Comparison of ENCODE assay signal across 8 cellular contexts in the genomic region with DNA sequence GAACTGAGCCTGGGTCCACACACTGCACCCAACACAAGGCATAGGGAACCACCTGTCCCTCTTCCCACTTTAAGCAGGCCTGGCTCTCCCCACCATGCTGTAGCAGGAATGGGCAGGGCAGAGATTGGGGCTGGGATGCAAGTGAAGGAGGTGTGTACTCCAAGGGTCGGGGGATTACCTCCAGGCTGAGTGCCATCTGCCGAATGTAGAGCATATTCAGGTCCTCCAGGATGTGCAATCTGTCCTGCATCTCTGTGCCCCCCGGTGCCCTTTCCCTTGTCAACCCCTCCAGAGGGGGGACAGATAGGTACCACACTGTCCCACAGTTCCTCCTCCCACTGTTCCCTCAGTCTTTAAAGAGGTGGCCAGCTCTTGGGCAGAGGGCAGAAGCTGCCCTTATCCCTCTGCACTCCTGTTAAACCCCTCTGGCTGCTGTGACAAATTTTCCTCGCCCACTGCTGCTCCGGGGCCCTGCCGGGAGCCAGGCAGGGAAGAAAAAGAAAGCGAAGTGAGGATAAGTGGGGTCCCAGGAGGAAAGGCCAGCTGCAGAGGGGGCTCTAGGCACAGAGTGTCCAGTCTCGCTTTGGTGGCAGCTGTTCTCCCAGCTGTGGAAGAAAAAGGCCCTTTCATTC. TPM values are rescaled to one million over a fixed set of nuclear protein-coding genes. Genes with fewer than 3 reads are reported as not detected.
A peak's percentile ranks its signal among the peaks of the same experiment; 100 is the strongest.
DNase-seq lines count a peak whose midpoint lies in the region; ATAC-seq and TF ChIP-seq lines count a peak whose summit lies in the region.

No MANE protein-coding gene starts in this region.

- peaks cover 38% of the 10 kb centered on the region for H3K4me1 Mint-ChIP-seq in endodermal cell
- H3K4me1 Mint-ChIP-seq in natural killer cell treated with Interleukin-12 subunit alpha and Interleukin-12 subunit beta and Interleukin-15 and Interleukin-18, amount 100 ng/mL, for 72 hours (ENCODE audit: low read depth in 2 of 2): peaks cover 23 to 34% of the 10 kb centered on the region in 2 donors

- H2AFZ ChIP-seq in ACC112 (ENCODE audit: low read length, unreplicated experiment): no peak overlapping the region

- DNase-seq in NCI-H524 treated with DMSO at 0.1 percent for 48 hours (lab: John Stamatoyannopoulos, UW) (peak; percentile 76), endodermal cell (peak; percentile 41), AG08395 (ENCODE audit: low spot score) (no peak)
- no peak for DNase-seq in natural killer cell treated with Interleukin-12 subunit alpha and Interleukin-12 subunit beta and Interleukin-15 and Interleukin-18, amount 100 ng/mL, for 72 hours (ENCODE audit: low spot score)
- DNase-seq in activated T-cell treated with anti-CD3 and anti-CD28 coated beads, Interleukin-2, amount 50 U/mL, for 1 hour: no peak

- H3K27ac ChIP-seq in ACC112 (ENCODE audit: low read depth, low read length): no peak overlapping the region
- H3K27ac ChIP-seq in endodermal cell (ENCODE audit: low read depth, low read length): peak overlapping the region; percentile 98

- no peaks in the 10 kb centered on the region for H3K27me3 Mint-ChIP-seq in endodermal cell (ENCODE audit: insufficient read depth)
- H3K27me3 Mint-ChIP-seq in natural killer cell treated with Interleukin-12 subunit alpha and Interleukin-12 subunit beta and Interleukin-15 and Interleukin-18, amount 100 ng/mL, for 72 hours: no peaks in the 10 kb centered on the region

- 67 to 80% methylated on average over 2 to 8 of the region's 8 CpGs for WGBS in endodermal cell (ENCODE audit: insufficient coverage in 1 of 2, insufficient read length in 1 of 2), 2 experiments

- H3K36me3 ChIP-seq in ACC112 (ENCODE audit: insufficient read depth, low read length): no peaks in the 10 kb centered on the region
- peaks cover 49% of the 10 kb centered on the region for H3K36me3 ChIP-seq in endodermal cell (ENCODE audit: control insufficient read depth, insufficient read depth, low read length)

- H3K9me3 Mint-ChIP-seq in endodermal cell: no peaks in the 10 kb centered on the region
- no peaks in the 10 kb centered on the region for H3K9me3 Mint-ChIP-seq in natural killer cell treated with Interleukin-12 subunit alpha and Interleukin-12 subunit beta and Interleukin-15 and Interleukin-18, amount 100 ng/mL, for 72 hours

- H3K27ac Mint-ChIP-seq in endodermal cell: peak overlapping the region; percentile 99
- peak overlapping the region in 1 of 2 donors; percentile 62 for H3K27ac Mint-ChIP-seq in natural killer cell treated with Interleukin-12 subunit alpha and Interleukin-12 subunit beta and Interleukin-15 and Interleukin-18, amount 100 ng/mL, for 72 hours

- no peaks in the 10 kb centered on the region for H3K9me3 ChIP-seq in endodermal cell (ENCODE audit: control insufficient read depth, low read length)

- peak overlapping the region; percentile 95 for H3K9ac ChIP-seq in endodermal cell (ENCODE audit: extremely low read depth, low read length, poor library complexity, severe bottlenecking)

- peak overlapping the region; percentile 96 for H3K4me3 Mint-ChIP-seq in endodermal cell
- H3K4me3 Mint-ChIP-seq in natural killer cell treated with Interleukin-12 subunit alpha and Interleukin-12 subunit beta and Interleukin-15 and Interleukin-18, amount 100 ng/mL, for 72 hours: peak overlapping the region; percentile 71

- H3K4me1 ChIP-seq in ACC112 (ENCODE audit: control insufficient read depth, insufficient read depth, low read length, unreplicated experiment) (peaks cover 40% of the 10 kb centered on the region), endodermal cell (ENCODE audit: control insufficient read depth, insufficient read depth, low read length) (peaks cover 12% of the 10 kb centered on the region)

- H3K27me3 ChIP-seq in ACC112 (ENCODE audit: insufficient read depth, low read length) (peaks cover 17% of the 10 kb centered on the region), endodermal cell (ENCODE audit: control insufficient read depth, insufficient read depth, low read length, poor library complexity, severe bottlenecking) (no peaks in the 10 kb centered on the region)

- ATAC-seq in natural killer cell treated with Interleukin-12 subunit alpha and Interleukin-12 subunit beta and Interleukin-15 and Interleukin-18, amount 100 ng/mL, for 72 hours: no peak
- ATAC-seq in HG03095 (IDR thresholded peaks at IDR 0.05; ENCODE audit: unreplicated experiment) (no peak), HG03097 (IDR thresholded peaks at IDR 0.05; ENCODE audit: low FRiP score, unreplicated experiment) (no peak)

- peaks cover 20% of the 10 kb centered on the region for H3K79me2 ChIP-seq in ACC112 (ENCODE audit: control insufficient read depth, insufficient read depth, low read length, unreplicated experiment)

- H3K4me3 ChIP-seq in ACC112 (ENCODE audit: low read depth, low read length): peak overlapping the region; percentile 86
- peak overlapping the region; percentile 96 for H3K4me3 ChIP-seq in endodermal cell (ENCODE audit: low read length)

- no peak for TF ChIP-seq CTCF in endodermal cell (conservative IDR thresholded peaks at IDR 0.05)

- H3K36me3 Mint-ChIP-seq in endodermal cell (ENCODE audit: low read depth): peaks cover 30% of the 10 kb centered on the region
- H3K36me3 Mint-ChIP-seq in natural killer cell treated with Interleukin-12 subunit alpha and Interleukin-12 subunit beta and Interleukin-15 and Interleukin-18, amount 100 ng/mL, for 72 hours: no peaks in the 10 kb centered on the region

RNA-seq across cellular contexts. Expression of gene RTKN, which starts 2.2 kb away (rescaled TPM):
- 100 to 1,000 TPM in 1 of 2 donors, 10 to 100 TPM in 1; 83.6 to 117 TPM for total RNA-seq in endodermal cell
- polyA plus RNA-seq in endodermal cell (2013, experiment 1 of 2): 35.7 TPM
- 34.4 TPM for polyA plus RNA-seq in endodermal cell (2013, experiment 2 of 2)
- total RNA-seq in natural killer cell treated with Interleukin-12 subunit alpha and Interleukin-12 subunit beta and Interleukin-15 and Interleukin-18, amount 100 ng/mL, for 72 hours: 10 to 100 TPM in 1 of 2 donors, 1 to 10 TPM in 1; 4.6 to 11.6 TPM

RNA-seq across cellular contexts. Expression of gene INO80B, which starts 15.4 kb away (rescaled TPM):
- 10 to 100 TPM; 23.9 to 38.8 TPM for total RNA-seq in endodermal cell
- polyA plus RNA-seq in endodermal cell (2013, experiment 1 of 2): 23.4 TPM
- polyA plus RNA-seq in endodermal cell (2013, experiment 2 of 2): 17.1 TPM
- total RNA-seq in natural killer cell treated with Interleukin-12 subunit alpha and Interleukin-12 subunit beta and Interleukin-15 and Interleukin-18, amount 100 ng/mL, for 72 hours: 10 to 100 TPM; 42.3 to 45.6 TPM

RNA-seq across cellular contexts. Expression of gene WDR54, which starts 18.0 kb away (rescaled TPM):
- total RNA-seq in endodermal cell: 10 to 100 TPM; 43.1 to 69.4 TPM
- 75.7 TPM for polyA plus RNA-seq in endodermal cell (2013, experiment 1 of 2)
- polyA plus RNA-seq in endodermal cell (2013, experiment 2 of 2): 65.9 TPM
- total RNA-seq in natural killer cell treated with Interleukin-12 subunit alpha and Interleukin-12 subunit beta and Interleukin-15 and Interleukin-18, amount 100 ng/mL, for 72 hours: 10 to 100 TPM; 41.8 to 44.9 TPM

RNA-seq across cellular contexts. Expression of gene C2orf81, which starts 18.1 kb away (rescaled TPM):
- total RNA-seq in endodermal cell: 1 to 10 TPM; 3.8 to 4.8 TPM
- 6.2 TPM for polyA plus RNA-seq in endodermal cell (2013, experiment 1 of 2)
- 4.3 TPM for polyA plus RNA-seq in endodermal cell (2013, experiment 2 of 2)
- total RNA-seq in natural killer cell treated with Interleukin-12 subunit alpha and Interleukin-12 subunit beta and Interleukin-15 and Interleukin-18, amount 100 ng/mL, for 72 hours: 1 to 10 TPM; 1.7 to 2.2 TPM

RNA-seq across cellular contexts. Expression of gene WBP1, which starts 18.7 kb away (rescaled TPM):
- total RNA-seq in endodermal cell: 100 to 1,000 TPM; 110 to 116 TPM
- 121 TPM for polyA plus RNA-seq in endodermal cell (2013, experiment 1 of 2)
- polyA plus RNA-seq in endodermal cell (2013, experiment 2 of 2): 102 TPM
- total RNA-seq in natural killer cell treated with Interleukin-12 subunit alpha and Interleukin-12 subunit beta and Interleukin-15 and Interleukin-18, amount 100 ng/mL, for 72 hours: 10 to 100 TPM; 28.6 to 48.0 TPM

Comparison
In these comparisons a context has a peak if more than half of its experiments do, and no peak if none do; other contexts are left out.
1. DNase-seq: peak in NCI-H524 treated with DMSO at 0.1 percent for 48 hours (single experiment) and endodermal cell (single experiment); none in natural killer cell treated with Interleukin-12 subunit alpha and Interleukin-12 subunit beta and Interleukin-15 and Interleukin-18, amount 100 ng/mL, for 72 hours (single experiment), AG08395 (single experiment) and activated T-cell treated with anti-CD3 and anti-CD28 coated beads, Interleukin-2, amount 50 U/mL, for 1 hour (single experiment).
2. RNA of gene RTKN, which starts 2.2 kb away (total RNA-seq): 83.6 to 117 TPM in endodermal cell; 4.6 to 11.6 TPM in natural killer cell treated with Interleukin-12 subunit alpha and Interleukin-12 subunit beta and Interleukin-15 and Interleukin-18, amount 100 ng/mL, for 72 hours; every median in the first group is over 4 times any median in the second.